ENCODE assay signal across 1 cellular context in genomic region chr15:51971353-51972133, GRCh38.
TF ChIP-seq lines count a peak whose summit lies in the region.

TSS of gene LEO1 (minus strand) at chr15:51971778. CDS start at chr15:51971745, 33 bp downstream.

TF ChIP-seq in HepG2, 621 proteins besides CTCF, POLR2A, EP300 and RAD21 (continued from another document and continues in another):
- TF ChIP-seq, protein P1, sequence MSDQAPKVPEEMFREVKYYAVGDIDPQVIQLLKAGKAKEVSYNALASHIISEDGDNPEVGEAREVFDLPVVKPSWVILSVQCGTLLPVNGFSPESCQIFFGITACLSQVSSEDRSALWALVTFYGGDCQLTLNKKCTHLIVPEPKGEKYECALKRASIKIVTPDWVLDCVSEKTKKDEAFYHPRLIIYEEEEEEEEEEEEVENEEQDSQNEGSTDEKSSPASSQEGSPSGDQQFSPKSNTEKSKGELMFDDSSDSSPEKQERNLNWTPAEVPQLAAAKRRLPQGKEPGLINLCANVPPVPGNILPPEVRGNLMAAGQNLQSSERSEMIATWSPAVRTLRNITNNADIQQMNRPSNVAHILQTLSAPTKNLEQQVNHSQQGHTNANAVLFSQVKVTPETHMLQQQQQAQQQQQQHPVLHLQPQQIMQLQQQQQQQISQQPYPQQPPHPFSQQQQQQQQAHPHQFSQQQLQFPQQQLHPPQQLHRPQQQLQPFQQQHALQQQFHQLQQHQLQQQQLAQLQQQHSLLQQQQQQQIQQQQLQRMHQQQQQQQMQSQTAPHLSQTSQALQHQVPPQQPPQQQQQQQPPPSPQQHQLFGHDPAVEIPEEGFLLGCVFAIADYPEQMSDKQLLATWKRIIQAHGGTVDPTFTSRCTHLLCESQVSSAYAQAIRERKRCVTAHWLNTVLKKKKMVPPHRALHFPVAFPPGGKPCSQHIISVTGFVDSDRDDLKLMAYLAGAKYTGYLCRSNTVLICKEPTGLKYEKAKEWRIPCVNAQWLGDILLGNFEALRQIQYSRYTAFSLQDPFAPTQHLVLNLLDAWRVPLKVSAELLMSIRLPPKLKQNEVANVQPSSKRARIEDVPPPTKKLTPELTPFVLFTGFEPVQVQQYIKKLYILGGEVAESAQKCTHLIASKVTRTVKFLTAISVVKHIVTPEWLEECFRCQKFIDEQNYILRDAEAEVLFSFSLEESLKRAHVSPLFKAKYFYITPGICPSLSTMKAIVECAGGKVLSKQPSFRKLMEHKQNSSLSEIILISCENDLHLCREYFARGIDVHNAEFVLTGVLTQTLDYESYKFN (CRISPR knock-in tag; conservative IDR thresholded peaks at IDR 0.05): peak; percentile 68
- TF ChIP-seq GTF3A (CRISPR knock-in tag; conservative IDR thresholded peaks at IDR 0.05) (peak; percentile 88), MTF1 (CRISPR knock-in tag; IDR thresholded peaks at IDR 0.05) (0 out of 2 replicates have a peak, but pooled peaks have one; percentile 49), SATB2 (CRISPR knock-in tag; IDR thresholded peaks at IDR 0.05) (peak; percentile 78; the same call in 1 of the 2 replicates), CEBPG (CRISPR knock-in tag; IDR thresholded peaks at IDR 0.05) (peak; percentile 20; the same call in 1 of the 2 replicates), MXI1 (IDR thresholded peaks at IDR 0.05; ENCODE audit: borderline replicate concordance, low read depth, low read length) (peak; percentile 62; the same call in 1 of the 3 replicates), DRAP1 (CRISPR knock-in tag; IDR thresholded peaks at IDR 0.05) (peak; percentile 91), ZNF7 (CRISPR knock-in tag; IDR thresholded peaks at IDR 0.05) (0 out of 2 replicates have a peak, but pooled peaks have one; percentile 18), ZFAT (CRISPR knock-in tag; conservative IDR thresholded peaks at IDR 0.05) (peak; percentile 62; the same call in 1 of the 2 replicates), TMF1 (CRISPR knock-in tag; IDR thresholded peaks at IDR 0.05; ENCODE audit: low read depth) (no peak), NCOA5 (CRISPR knock-in tag; IDR thresholded peaks at IDR 0.05) (no peak; the same call in 1 of the 2 replicates), CREB3 (CRISPR knock-in tag; IDR thresholded peaks at IDR 0.05) (0 out of 2 replicates have a peak, but pooled peaks have one; percentile 37), ZFP36L2 (CRISPR knock-in tag; IDR thresholded peaks at IDR 0.05) (no peak; the same call in 1 of the 2 replicates), ATF2 (CRISPR knock-in tag; IDR thresholded peaks at IDR 0.05) (peak; percentile 55; the same call in 1 of the 2 replicates), ZNF788 (CRISPR knock-in tag; IDR thresholded peaks at IDR 0.05; ENCODE audit: borderline replicate concordance) (peak; percentile 67; the same call in 1 of the 2 replicates), ZFP37 (CRISPR knock-in tag; IDR thresholded peaks at IDR 0.05; ENCODE audit: borderline replicate concordance) (peak; percentile 76; the same call in 1 of the 2 replicates), ZMAT5 (CRISPR knock-in tag; IDR thresholded peaks at IDR 0.05; ENCODE audit: borderline replicate concordance, low read depth) (no peak), ZNF263 (CRISPR knock-in tag; IDR thresholded peaks at IDR 0.05) (peak; percentile 49), SP1 (IDR thresholded peaks at IDR 0.05) (no peak), SP1 (CRISPR knock-in tag; IDR thresholded peaks at IDR 0.05) (no peak), MEIS2 (CRISPR knock-in tag; IDR thresholded peaks at IDR 0.05) (peak; percentile 81), ZNF790 (CRISPR knock-in tag; IDR thresholded peaks at IDR 0.05; ENCODE audit: borderline replicate concordance) (peak; percentile 88; the same call in 1 of the 2 replicates), JDP2 (CRISPR knock-in tag; IDR thresholded peaks at IDR 0.05; ENCODE audit: borderline replicate concordance) (no peak), CREM (IDR thresholded peaks at IDR 0.05) (peak; percentile 66), CREM (CRISPR knock-in tag; IDR thresholded peaks at IDR 0.05) (no peak), ZNF598 (CRISPR knock-in tag; IDR thresholded peaks at IDR 0.05; ENCODE audit: borderline replicate concordance) (peak; percentile 81; the same call in 1 of the 2 replicates), NCOA2 (CRISPR knock-in tag; IDR thresholded peaks at IDR 0.05) (no peak; the same call in 1 of the 2 replicates), LCORL (IDR thresholded peaks at IDR 0.05) (no peak), LCORL (CRISPR knock-in tag; IDR thresholded peaks at IDR 0.05) (peak; percentile 60; the same call in 1 of the 2 replicates), ZNF333 (CRISPR knock-in tag; IDR thresholded peaks at IDR 0.05; ENCODE audit: borderline replicate concordance) (0 out of 2 replicates have a peak, but pooled peaks have one; percentile 45), ZNF180 (CRISPR knock-in tag; IDR thresholded peaks at IDR 0.05; ENCODE audit: borderline replicate concordance, low read depth) (0 out of 2 replicates have a peak, but pooled peaks have one; percentile 57), NAIF1 (CRISPR knock-in tag; IDR thresholded peaks at IDR 0.05; ENCODE audit: borderline replicate concordance) (0 out of 2 replicates have a peak, but pooled peaks have one; percentile 37), HOXA5 (CRISPR knock-in tag; IDR thresholded peaks at IDR 0.05) (peak; percentile 92), FOSL1 (CRISPR knock-in tag; IDR thresholded peaks at IDR 0.05; ENCODE audit: borderline replicate concordance) (peak; percentile 14; the same call in 1 of the 2 replicates), SNRNP70 (IDR thresholded peaks at IDR 0.05; ENCODE audit: low read depth, low read length) (no peak), STAG1 (CRISPR knock-in tag; IDR thresholded peaks at IDR 0.05) (peak; percentile 25), SOX13 (IDR thresholded peaks at IDR 0.05) (peak; percentile 18; the same call in 1 of the 2 replicates), SOX13 (CRISPR knock-in tag; conservative IDR thresholded peaks at IDR 0.05 in 1 of 2, IDR thresholded peaks at IDR 0.05 in 1 of 2) (peak in 1 of 2 experiments; percentile 46; a peak in 2 of 4 replicates), ZNF737 (CRISPR knock-in tag; IDR thresholded peaks at IDR 0.05; ENCODE audit: borderline replicate concordance) (no peak), ZNF205 (CRISPR knock-in tag; IDR thresholded peaks at IDR 0.05) (0 out of 2 replicates have a peak, but pooled peaks have one; percentile 39)
- TF ChIP-seq, protein P2, sequence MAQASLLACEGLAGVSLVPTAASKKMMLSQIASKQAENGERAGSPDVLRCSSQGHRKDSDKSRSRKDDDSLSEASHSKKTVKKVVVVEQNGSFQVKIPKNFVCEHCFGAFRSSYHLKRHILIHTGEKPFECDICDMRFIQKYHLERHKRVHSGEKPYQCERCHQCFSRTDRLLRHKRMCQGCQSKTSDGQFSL (CRISPR knock-in tag; IDR thresholded peaks at IDR 0.05): peak; percentile 59
- TF ChIP-seq, protein P3, sequence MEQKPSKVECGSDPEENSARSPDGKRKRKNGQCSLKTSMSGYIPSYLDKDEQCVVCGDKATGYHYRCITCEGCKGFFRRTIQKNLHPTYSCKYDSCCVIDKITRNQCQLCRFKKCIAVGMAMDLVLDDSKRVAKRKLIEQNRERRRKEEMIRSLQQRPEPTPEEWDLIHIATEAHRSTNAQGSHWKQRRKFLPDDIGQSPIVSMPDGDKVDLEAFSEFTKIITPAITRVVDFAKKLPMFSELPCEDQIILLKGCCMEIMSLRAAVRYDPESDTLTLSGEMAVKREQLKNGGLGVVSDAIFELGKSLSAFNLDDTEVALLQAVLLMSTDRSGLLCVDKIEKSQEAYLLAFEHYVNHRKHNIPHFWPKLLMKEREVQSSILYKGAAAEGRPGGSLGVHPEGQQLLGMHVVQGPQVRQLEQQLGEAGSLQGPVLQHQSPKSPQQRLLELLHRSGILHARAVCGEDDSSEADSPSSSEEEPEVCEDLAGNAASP (CRISPR knock-in tag; IDR thresholded peaks at IDR 0.05; ENCODE audit: borderline replicate concordance): peak; percentile 75; the same call in 1 of the 2 replicates
- TF ChIP-seq, protein P4, sequence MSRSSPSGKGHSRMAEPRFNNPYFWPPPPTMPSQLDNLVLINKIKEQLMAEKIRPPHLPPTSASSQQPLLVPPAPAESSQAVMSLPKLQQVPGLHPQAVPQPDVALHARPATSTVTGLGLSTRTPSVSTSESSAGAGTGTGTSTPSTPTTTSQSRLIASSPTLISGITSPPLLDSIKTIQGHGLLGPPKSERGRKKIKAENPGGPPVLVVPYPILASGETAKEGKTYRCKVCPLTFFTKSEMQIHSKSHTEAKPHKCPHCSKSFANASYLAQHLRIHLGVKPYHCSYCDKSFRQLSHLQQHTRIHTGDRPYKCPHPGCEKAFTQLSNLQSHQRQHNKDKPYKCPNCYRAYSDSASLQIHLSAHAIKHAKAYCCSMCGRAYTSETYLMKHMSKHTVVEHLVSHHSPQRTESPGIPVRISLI (CRISPR knock-in tag; IDR thresholded peaks at IDR 0.05; ENCODE audit: borderline replicate concordance): 0 out of 2 replicates have a peak, but pooled peaks have one; percentile 40
- TF ChIP-seq, protein P5, sequence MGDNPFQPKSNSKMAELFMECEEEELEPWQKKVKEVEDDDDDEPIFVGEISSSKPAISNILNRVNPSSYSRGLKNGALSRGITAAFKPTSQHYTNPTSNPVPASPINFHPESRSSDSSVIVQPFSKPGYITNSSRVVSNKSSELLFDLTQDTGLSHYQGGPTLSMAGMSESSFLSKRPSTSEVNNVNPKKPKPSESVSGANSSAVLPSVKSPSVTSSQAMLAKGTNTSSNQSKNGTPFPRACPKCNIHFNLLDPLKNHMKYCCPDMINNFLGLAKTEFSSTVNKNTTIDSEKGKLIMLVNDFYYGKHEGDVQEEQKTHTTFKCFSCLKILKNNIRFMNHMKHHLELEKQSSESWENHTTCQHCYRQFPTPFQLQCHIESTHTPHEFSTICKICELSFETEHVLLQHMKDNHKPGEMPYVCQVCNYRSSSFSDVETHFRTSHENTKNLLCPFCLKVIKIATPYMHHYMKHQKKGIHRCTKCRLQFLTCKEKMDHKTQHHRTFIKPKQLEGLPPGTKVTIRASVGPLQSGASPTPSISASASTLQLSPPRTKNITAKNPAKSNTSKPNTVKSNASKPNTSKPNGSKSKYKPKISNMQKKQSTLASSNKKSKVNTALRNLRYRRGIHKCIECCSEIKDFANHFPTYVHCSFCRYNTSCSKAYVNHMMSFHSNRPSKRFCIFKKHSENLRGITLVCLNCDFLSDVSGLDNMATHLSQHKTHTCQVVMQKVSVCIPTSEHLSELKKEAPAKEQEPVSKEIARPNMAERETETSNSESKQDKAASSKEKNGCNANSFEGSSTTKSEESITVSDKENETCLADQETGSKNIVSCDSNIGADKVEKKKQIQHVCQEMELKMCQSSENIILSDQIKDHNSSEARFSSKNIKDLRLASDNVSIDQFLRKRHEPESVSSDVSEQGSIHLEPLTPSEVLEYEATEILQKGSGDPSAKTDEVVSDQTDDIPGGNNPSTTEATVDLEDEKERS (CRISPR knock-in tag; IDR thresholded peaks at IDR 0.05): peak; percentile 70; the same call in 1 of the 2 replicates
- TF ChIP-seq, protein P6, sequence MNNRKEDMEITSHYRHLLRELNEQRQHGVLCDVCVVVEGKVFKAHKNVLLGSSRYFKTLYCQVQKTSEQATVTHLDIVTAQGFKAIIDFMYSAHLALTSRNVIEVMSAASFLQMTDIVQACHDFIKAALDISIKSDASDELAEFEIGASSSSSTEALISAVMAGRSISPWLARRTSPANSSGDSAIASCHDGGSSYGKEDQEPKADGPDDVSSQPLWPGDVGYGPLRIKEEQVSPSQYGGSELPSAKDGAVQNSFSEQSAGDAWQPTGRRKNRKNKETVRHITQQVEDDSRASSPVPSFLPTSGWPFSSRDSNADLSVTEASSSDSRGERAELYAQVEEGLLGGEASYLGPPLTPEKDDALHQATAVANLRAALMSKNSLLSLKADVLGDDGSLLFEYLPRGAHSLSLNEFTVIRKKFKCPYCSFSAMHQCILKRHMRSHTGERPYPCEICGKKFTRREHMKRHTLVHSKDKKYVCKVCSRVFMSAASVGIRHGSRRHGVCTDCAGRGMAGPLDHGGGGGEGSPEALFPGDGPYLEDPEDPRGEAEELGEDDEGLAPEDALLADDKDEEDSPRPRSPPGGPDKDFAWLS (CRISPR knock-in tag; IDR thresholded peaks at IDR 0.05; ENCODE audit: borderline replicate concordance): no peak
- TF ChIP-seq, protein P7, sequence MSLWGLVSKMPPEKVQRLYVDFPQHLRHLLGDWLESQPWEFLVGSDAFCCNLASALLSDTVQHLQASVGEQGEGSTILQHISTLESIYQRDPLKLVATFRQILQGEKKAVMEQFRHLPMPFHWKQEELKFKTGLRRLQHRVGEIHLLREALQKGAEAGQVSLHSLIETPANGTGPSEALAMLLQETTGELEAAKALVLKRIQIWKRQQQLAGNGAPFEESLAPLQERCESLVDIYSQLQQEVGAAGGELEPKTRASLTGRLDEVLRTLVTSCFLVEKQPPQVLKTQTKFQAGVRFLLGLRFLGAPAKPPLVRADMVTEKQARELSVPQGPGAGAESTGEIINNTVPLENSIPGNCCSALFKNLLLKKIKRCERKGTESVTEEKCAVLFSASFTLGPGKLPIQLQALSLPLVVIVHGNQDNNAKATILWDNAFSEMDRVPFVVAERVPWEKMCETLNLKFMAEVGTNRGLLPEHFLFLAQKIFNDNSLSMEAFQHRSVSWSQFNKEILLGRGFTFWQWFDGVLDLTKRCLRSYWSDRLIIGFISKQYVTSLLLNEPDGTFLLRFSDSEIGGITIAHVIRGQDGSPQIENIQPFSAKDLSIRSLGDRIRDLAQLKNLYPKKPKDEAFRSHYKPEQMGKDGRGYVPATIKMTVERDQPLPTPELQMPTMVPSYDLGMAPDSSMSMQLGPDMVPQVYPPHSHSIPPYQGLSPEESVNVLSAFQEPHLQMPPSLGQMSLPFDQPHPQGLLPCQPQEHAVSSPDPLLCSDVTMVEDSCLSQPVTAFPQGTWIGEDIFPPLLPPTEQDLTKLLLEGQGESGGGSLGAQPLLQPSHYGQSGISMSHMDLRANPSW (CRISPR knock-in tag; IDR thresholded peaks at IDR 0.05; ENCODE audit: borderline replicate concordance): peak; percentile 58; the same call in 1 of the 2 replicates
